8 cellular contexts compared by ENCODE assay signal in the genomic region with DNA sequence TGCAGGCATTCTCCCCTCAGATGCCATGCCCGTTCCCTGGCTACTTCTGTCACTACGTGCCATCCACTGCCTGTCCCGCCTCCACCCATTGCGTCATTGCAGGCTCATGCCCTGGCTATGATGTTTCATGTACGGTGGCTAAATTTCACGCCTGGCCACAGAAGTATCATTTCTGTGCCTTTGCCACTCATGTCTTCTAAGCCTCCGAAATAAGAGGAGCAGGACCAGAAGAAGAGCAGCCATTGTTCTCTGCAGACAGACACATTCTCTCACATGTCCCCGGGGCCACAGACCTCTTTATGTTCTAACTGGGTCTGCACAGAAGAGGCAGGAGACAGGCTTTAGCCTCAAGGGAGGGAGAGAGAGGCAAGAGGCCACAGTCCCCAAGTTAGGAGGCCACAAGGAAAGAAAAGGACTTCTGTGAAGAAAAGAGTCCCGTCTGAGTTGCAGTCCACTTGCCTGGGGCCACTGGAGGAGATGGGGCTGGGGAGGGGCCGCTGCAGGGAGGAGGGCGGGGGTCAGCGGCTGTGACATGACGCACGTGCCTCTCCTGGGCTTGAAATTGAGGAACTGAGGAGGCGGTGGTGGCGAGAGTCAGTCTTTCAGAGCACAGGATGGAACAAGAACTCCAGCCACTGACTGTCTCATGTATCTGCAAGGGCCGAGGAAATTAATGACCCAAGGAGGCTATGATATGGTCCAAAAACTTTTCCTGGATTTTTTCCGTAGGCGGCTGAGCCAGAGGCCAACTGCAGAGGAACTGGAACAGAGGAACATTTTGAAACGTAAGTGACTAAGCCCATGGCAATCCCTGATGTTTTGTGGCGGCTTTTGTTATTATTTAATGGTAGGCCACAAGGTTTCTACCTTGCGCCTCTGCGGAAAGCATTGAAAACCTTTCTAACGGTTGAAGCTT. TPM values are rescaled to one million over a fixed set of nuclear protein-coding genes. Genes with fewer than 3 reads are reported as not detected.
A peak's percentile ranks its signal among the peaks of the same experiment; 100 is the strongest.
DNase-seq lines count a peak whose midpoint lies in the region; ATAC-seq, FAIRE-seq and TF ChIP-seq lines count a peak whose summit lies in the region.
"Had no signal": no experiment of that assay in that cellular context is flagged by ENCODE, and none has a peak within 500 bp of the region (broad histone marks: within the 10 kb centered on the region; RNA-seq: fewer than 3 reads in every experiment).

No MANE protein-coding gene starts in this region.

- no peaks in the 10 kb centered on the region for H3K27me3 ChIP-seq in colonic mucosa
- H3K27me3 ChIP-seq: SJCRH30 had no signal

- ATAC-seq in HG03280 (IDR thresholded peaks at IDR 0.05; ENCODE audit: unreplicated experiment) = peak; percentile 55

- no peak overlapping the region for H3K27ac ChIP-seq in colonic mucosa
- H3K27ac ChIP-seq in skin epidermis = peak overlapping the region in 14 of 21 experiments; percentile 17 to 74 (median 54)
- H3K27ac ChIP-seq: SJCRH30 had no signal

- no peaks in the 10 kb centered on the region for H3K4me1 ChIP-seq in colonic mucosa
- H3K4me1 ChIP-seq: SJCRH30 had no signal

- intact Hi-C loops in colonic mucosa (cut with DNase I) = no loop called here

- H3K4me3 ChIP-seq in colonic mucosa (no peak overlapping the region), skin epidermis (peak overlapping the region in 5 of 7 experiments; percentile 0 to 24 (median 7))
- H3K4me3 ChIP-seq: SJCRH30 had no signal

- DNase-seq in GM19239 (ENCODE audit: insufficient read length, low spot score) (no peak), colonic mucosa (peak; percentile 41), putamen (ENCODE audit: low spot score) (no peak)
- DNase-seq in stimulated activated CD4-positive, alpha-beta T cell treated with anti-CD3 and anti-CD28 coated beads, Interleukin-12 subunit alpha, Interleukin-12 subunit beta, amount 100 ng/mL, for 4 hours = no peak
- no peak for DNase-seq in NK-92 treated with Interleukin-12 subunit alpha and Interleukin-12 subunit beta, amount 100 ng/mL, for 24 hours (lab: John Stamatoyannopoulos, UW)

- peak overlapping the region in 1 of 2 donors; percentile 9 for H3K9ac ChIP-seq in colonic mucosa (ENCODE audit: low read depth in 2 of 2, low read length in 2 of 2)

- H3K9me3 ChIP-seq in colonic mucosa = no peaks in the 10 kb centered on the region
- H3K9me3 ChIP-seq: SJCRH30 had no signal

- no peaks in the 10 kb centered on the region for H3K36me3 ChIP-seq in colonic mucosa
- H3K36me3 ChIP-seq: SJCRH30 had no signal

- peak; percentile 91 for FAIRE-seq in GM19239 (lab: Jason Lieb, UNC)

- no peak for TF ChIP-seq CTCF in colonic mucosa (IDR thresholded peaks at IDR 0.05)

RNA-seq across cellular contexts. Expression of a gene that starts 55.9 kb away (rescaled TPM):
- 10 to 100 TPM; 21.4 to 23.3 TPM for total RNA-seq in colonic mucosa
